In the genomic region with DNA sequence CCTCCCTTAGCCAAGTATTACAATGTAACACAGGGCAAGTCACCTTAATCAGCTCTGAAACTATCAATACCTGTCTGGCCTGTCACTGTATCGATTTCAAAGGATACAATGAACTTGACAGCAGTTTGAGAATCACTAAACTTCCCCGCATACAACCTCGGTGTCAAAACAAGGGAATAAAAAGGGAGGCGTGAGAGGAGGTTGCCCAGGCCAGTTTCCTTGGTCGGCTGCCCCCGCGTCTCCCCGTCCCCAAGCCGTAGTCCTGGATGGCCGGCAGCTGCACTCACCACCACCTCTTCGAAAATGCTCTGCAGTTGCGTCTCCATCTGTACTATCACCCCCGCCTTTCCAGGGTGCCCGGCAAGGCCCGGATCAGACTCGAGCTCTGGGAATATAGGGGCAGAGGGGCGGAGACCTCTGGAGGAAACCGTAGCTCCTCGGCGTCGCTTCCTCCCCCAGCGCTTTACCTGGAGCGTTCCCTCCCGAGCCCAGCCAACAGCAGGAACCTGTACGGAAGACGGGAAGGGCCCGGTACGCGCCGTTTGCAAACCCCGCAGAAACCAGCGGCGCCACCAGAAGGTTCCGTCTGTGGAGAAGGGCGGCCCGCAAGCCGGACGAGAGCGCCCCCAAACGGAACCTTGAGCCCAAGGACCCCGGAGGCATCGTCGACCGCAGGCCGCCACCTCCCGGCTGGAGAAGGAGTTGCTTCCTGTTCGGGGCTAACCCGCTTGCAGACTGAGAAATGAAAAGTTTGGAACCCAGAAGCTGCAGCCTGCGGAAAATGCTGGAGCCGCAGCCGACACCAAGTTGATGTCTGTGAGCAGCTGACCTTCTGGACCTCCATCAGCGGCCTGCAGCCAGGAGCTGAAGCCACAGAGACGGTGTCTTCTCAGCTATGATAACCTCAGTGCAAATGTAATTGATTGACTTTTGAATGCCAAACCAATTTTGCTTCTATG, we compare ENCODE assay signal across 1 cellular context.
TF ChIP-seq lines count a peak whose summit lies in the region.

A gene with protein sequence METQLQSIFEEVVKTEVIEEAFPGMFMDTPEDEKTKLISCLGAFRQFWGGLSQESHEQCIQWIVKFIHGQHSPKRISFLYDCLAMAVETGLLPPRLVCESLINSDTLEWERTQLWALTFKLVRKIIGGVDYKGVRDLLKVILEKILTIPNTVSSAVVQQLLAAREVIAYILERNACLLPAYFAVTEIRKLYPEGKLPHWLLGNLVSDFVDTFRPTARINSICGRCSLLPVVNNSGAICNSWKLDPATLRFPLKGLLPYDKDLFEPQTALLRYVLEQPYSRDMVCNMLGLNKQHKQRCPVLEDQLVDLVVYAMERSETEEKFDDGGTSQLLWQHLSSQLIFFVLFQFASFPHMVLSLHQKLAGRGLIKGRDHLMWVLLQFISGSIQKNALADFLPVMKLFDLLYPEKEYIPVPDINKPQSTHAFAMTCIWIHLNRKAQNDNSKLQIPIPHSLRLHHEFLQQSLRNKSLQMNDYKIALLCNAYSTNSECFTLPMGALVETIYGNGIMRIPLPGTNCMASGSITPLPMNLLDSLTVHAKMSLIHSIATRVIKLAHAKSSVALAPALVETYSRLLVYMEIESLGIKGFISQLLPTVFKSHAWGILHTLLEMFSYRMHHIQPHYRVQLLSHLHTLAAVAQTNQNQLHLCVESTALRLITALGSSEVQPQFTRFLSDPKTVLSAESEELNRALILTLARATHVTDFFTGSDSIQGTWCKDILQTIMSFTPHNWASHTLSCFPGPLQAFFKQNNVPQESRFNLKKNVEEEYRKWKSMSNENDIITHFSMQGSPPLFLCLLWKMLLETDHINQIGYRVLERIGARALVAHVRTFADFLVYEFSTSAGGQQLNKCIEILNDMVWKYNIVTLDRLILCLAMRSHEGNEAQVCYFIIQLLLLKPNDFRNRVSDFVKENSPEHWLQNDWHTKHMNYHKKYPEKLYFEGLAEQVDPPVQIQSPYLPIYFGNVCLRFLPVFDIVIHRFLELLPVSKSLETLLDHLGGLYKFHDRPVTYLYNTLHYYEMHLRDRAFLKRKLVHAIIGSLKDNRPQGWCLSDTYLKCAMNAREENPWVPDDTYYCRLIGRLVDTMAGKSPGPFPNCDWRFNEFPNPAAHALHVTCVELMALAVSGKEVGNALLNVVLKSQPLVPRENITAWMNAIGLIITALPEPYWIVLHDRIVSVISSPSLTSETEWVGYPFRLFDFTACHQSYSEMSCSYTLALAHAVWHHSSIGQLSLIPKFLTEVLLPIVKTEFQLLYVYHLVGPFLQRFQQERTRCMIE (N-terminal part only) (minus strand): TSS at position 519 of the 959 bp plus-strand sequence. CDS start 193 bp downstream, at position 326.

TF ChIP-seq in HepG2, 621 proteins besides CTCF, POLR2A, EP300 and RAD21 (continued from another document and continues in another):
- TF ChIP-seq, protein P1, sequence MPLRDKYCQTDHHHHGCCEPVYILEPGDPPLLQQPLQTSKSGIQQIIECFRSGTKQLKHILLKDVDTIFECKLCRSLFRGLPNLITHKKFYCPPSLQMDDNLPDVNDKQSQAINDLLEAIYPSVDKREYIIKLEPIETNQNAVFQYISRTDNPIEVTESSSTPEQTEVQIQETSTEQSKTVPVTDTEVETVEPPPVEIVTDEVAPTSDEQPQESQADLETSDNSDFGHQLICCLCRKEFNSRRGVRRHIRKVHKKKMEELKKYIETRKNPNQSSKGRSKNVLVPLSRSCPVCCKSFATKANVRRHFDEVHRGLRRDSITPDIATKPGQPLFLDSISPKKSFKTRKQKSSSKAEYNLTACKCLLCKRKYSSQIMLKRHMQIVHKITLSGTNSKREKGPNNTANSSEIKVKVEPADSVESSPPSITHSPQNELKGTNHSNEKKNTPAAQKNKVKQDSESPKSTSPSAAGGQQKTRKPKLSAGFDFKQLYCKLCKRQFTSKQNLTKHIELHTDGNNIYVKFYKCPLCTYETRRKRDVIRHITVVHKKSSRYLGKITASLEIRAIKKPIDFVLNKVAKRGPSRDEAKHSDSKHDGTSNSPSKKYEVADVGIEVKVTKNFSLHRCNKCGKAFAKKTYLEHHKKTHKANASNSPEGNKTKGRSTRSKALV (CRISPR knock-in tag; IDR thresholded peaks at IDR 0.05) = peak; percentile 91
- TF ChIP-seq MIER2 (CRISPR knock-in tag; IDR thresholded peaks at IDR 0.05) (peak; percentile 88), ARID2 (CRISPR knock-in tag; IDR thresholded peaks at IDR 0.05; ENCODE audit: borderline replicate concordance) (peak; percentile 98), ZFP41 (CRISPR knock-in tag; IDR thresholded peaks at IDR 0.05; ENCODE audit: borderline replicate concordance) (peak; percentile 98), CREM (IDR thresholded peaks at IDR 0.05) (peak; percentile 89), CREM (CRISPR knock-in tag; IDR thresholded peaks at IDR 0.05) (no peak; the same call in 1 of the 2 replicates), GPN1 (CRISPR knock-in tag; IDR thresholded peaks at IDR 0.05; ENCODE audit: borderline replicate concordance) (peak; percentile 95), GFI1 (CRISPR knock-in tag; IDR thresholded peaks at IDR 0.05; ENCODE audit: borderline replicate concordance) (peak; percentile 91), ZNF703 (CRISPR knock-in tag; IDR thresholded peaks at IDR 0.05; ENCODE audit: borderline replicate concordance) (no peak), KLF11 (CRISPR knock-in tag; IDR thresholded peaks at IDR 0.05) (peak; percentile 99), ZNF367 (CRISPR knock-in tag; IDR thresholded peaks at IDR 0.05; ENCODE audit: borderline replicate concordance) (peak; percentile 95), GATAD2A (CRISPR knock-in tag; IDR thresholded peaks at IDR 0.05) (peak; percentile 98), MYNN (CRISPR knock-in tag; IDR thresholded peaks at IDR 0.05; ENCODE audit: low read depth) (peak; percentile 97), EED (CRISPR knock-in tag; IDR thresholded peaks at IDR 0.05) (peak; percentile 99), ZSCAN25 (CRISPR knock-in tag; IDR thresholded peaks at IDR 0.05) (peak; percentile 93), ISX (CRISPR knock-in tag; conservative IDR thresholded peaks at IDR 0.05) (no peak)
- TF ChIP-seq, protein P2, sequence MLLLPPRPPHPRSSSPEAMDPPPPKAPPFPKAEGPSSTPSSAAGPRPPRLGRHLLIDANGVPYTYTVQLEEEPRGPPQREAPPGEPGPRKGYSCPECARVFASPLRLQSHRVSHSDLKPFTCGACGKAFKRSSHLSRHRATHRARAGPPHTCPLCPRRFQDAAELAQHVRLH (CRISPR knock-in tag; IDR thresholded peaks at IDR 0.05; ENCODE audit: borderline replicate concordance, low read depth) = peak; percentile 100
- TF ChIP-seq, protein P3, sequence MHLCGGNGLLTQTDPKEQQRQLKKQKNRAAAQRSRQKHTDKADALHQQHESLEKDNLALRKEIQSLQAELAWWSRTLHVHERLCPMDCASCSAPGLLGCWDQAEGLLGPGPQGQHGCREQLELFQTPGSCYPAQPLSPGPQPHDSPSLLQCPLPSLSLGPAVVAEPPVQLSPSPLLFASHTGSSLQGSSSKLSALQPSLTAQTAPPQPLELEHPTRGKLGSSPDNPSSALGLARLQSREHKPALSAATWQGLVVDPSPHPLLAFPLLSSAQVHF (CRISPR knock-in tag; IDR thresholded peaks at IDR 0.05) = peak; percentile 87; the same call in 1 of the 2 replicates
- TF ChIP-seq, protein P4, sequence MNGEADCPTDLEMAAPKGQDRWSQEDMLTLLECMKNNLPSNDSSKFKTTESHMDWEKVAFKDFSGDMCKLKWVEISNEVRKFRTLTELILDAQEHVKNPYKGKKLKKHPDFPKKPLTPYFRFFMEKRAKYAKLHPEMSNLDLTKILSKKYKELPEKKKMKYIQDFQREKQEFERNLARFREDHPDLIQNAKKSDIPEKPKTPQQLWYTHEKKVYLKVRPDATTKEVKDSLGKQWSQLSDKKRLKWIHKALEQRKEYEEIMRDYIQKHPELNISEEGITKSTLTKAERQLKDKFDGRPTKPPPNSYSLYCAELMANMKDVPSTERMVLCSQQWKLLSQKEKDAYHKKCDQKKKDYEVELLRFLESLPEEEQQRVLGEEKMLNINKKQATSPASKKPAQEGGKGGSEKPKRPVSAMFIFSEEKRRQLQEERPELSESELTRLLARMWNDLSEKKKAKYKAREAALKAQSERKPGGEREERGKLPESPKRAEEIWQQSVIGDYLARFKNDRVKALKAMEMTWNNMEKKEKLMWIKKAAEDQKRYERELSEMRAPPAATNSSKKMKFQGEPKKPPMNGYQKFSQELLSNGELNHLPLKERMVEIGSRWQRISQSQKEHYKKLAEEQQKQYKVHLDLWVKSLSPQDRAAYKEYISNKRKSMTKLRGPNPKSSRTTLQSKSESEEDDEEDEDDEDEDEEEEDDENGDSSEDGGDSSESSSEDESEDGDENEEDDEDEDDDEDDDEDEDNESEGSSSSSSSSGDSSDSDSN (CRISPR knock-in tag; IDR thresholded peaks at IDR 0.05) = peak; percentile 99
- TF ChIP-seq, protein P5, sequence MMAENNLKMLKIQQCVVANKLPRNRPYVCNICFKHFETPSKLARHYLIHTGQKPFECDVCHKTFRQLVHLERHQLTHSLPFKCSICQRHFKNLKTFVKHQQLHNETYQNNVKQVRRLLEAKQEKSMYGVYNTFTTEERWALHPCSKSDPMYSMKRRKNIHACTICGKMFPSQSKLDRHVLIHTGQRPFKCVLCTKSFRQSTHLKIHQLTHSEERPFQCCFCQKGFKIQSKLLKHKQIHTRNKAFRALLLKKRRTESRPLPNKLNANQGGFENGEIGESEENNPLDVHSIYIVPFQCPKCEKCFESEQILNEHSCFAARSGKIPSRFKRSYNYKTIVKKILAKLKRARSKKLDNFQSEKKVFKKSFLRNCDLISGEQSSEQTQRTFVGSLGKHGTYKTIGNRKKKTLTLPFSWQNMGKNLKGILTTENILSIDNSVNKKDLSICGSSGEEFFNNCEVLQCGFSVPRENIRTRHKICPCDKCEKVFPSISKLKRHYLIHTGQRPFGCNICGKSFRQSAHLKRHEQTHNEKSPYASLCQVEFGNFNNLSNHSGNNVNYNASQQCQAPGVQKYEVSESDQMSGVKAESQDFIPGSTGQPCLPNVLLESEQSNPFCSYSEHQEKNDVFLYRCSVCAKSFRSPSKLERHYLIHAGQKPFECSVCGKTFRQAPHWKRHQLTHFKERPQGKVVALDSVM (CRISPR knock-in tag; IDR thresholded peaks at IDR 0.05) = peak; percentile 88
- TF ChIP-seq, protein P6, sequence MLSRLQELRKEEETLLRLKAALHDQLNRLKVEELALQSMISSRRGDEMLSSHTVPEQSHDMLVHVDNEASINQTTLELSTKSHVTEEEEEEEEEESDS (CRISPR knock-in tag; IDR thresholded peaks at IDR 0.05; ENCODE audit: borderline replicate concordance) = peak; percentile 86; the same call in 1 of the 2 replicates
- TF ChIP-seq, protein P7, sequence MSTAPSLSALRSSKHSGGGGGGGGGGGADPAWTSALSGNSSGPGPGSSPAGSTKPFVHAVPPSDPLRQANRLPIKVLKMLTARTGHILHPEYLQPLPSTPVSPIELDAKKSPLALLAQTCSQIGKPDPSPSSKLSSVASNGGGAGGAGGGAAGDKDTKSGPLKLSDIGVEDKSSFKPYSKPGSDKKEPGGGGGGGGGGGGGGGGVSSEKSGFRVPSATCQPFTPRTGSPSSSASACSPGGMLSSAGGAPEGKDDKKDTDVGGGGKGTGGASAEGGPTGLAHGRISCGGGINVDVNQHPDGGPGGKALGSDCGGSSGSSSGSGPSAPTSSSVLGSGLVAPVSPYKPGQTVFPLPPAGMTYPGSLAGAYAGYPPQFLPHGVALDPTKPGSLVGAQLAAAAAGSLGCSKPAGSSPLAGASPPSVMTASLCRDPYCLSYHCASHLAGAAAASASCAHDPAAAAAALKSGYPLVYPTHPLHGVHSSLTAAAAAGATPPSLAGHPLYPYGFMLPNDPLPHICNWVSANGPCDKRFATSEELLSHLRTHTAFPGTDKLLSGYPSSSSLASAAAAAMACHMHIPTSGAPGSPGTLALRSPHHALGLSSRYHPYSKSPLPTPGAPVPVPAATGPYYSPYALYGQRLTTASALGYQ (CRISPR knock-in tag; IDR thresholded peaks at IDR 0.05) = peak; percentile 94
- TF ChIP-seq, protein P8, sequence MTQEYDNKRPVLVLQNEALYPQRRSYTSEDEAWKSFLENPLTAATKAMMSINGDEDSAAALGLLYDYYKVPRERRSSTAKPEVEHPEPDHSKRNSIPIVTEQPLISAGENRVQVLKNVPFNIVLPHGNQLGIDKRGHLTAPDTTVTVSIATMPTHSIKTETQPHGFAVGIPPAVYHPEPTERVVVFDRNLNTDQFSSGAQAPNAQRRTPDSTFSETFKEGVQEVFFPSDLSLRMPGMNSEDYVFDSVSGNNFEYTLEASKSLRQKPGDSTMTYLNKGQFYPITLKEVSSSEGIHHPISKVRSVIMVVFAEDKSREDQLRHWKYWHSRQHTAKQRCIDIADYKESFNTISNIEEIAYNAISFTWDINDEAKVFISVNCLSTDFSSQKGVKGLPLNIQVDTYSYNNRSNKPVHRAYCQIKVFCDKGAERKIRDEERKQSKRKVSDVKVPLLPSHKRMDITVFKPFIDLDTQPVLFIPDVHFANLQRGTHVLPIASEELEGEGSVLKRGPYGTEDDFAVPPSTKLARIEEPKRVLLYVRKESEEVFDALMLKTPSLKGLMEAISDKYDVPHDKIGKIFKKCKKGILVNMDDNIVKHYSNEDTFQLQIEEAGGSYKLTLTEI (CRISPR knock-in tag; conservative IDR thresholded peaks at IDR 0.05) = no peak
- TF ChIP-seq, protein P9, sequence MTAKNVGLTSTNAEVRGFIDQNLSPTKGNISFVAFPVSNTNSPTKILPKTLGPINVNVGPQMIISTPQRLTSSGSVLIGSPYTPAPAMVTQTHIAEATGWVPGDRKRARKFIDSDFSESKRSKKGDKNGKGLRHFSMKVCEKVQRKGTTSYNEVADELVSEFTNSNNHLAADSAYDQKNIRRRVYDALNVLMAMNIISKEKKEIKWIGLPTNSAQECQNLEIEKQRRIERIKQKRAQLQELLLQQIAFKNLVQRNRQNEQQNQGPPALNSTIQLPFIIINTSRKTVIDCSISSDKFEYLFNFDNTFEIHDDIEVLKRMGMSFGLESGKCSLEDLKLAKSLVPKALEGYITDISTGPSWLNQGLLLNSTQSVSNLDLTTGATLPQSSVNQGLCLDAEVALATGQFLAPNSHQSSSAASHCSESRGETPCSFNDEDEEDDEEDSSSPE (CRISPR knock-in tag; IDR thresholded peaks at IDR 0.05) = peak; percentile 90
- TF ChIP-seq, protein P10, sequence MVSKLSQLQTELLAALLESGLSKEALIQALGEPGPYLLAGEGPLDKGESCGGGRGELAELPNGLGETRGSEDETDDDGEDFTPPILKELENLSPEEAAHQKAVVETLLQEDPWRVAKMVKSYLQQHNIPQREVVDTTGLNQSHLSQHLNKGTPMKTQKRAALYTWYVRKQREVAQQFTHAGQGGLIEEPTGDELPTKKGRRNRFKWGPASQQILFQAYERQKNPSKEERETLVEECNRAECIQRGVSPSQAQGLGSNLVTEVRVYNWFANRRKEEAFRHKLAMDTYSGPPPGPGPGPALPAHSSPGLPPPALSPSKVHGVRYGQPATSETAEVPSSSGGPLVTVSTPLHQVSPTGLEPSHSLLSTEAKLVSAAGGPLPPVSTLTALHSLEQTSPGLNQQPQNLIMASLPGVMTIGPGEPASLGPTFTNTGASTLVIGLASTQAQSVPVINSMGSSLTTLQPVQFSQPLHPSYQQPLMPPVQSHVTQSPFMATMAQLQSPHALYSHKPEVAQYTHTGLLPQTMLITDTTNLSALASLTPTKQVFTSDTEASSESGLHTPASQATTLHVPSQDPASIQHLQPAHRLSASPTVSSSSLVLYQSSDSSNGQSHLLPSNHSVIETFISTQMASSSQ (IDR thresholded peaks at IDR 0.05; ENCODE audit: low read depth) = peak; percentile 79
- TF ChIP-seq, protein P10 (CRISPR knock-in tag; IDR thresholded peaks at IDR 0.05; ENCODE audit: borderline replicate concordance) = peak; percentile 95
